In genomic region chr7:25636168-25636567, GRCh38 we compare ENCODE assay signal across 19 cellular contexts.
A peak's percentile ranks its signal among the peaks of the same experiment; 100 is the strongest.
DNase-seq lines count a peak whose midpoint lies in the region; ATAC-seq and TF ChIP-seq lines count a peak whose summit lies in the region.
"Had no signal": no experiment of that assay in that cellular context is flagged by ENCODE, and none has a peak within 500 bp of the region (broad histone marks: within the 10 kb centered on the region; RNA-seq: fewer than 3 reads in every experiment).

No MANE protein-coding gene starts in this region.

- 84 to 88% methylated on average over 9 of the region's 9 CpGs for WGBS in lung, 2 donors

- H3K4me3 ChIP-seq in cardiac muscle cell (no peak overlapping the region), lung (no peak overlapping the region), tibial artery (no peak overlapping the region)
- H3K4me3 ChIP-seq: GM23338, K562, SJSA1 had no signal

- TF ChIP-seq CTCF in cardiac muscle cell (IDR thresholded peaks at IDR 0.05; ENCODE audit: low read depth, low read length) (no peak), lung (IDR thresholded peaks at IDR 0.05; ENCODE audit: control extremely low read depth, extremely low read depth) (no peak), tibial artery (IDR thresholded peaks at IDR 0.05) (no peak)

- H3K9me3 ChIP-seq in cardiac muscle cell (ENCODE audit: low read depth), result no peaks in the 10 kb centered on the region
- peaks cover 0 to 2% of the 10 kb centered on the region in 2 donors for H3K9me3 ChIP-seq in lung (ENCODE audit: control insufficient read depth in 2 of 2, insufficient read depth in 1 of 2, low read length in 1 of 2)
- no peaks in the 10 kb centered on the region for H3K9me3 ChIP-seq in tibial artery
- H3K9me3 ChIP-seq: Caco-2, SJSA1 had no signal

- H3K36me3 ChIP-seq in cardiac muscle cell (no peaks in the 10 kb centered on the region), lung (ENCODE audit: control insufficient read depth in 2 of 2, insufficient read depth in 2 of 2, low read length in 2 of 2) (no peaks in the 10 kb centered on the region), tibial artery (no peaks in the 10 kb centered on the region)
- H3K36me3 ChIP-seq: SJSA1 had no signal

- no peak for ATAC-seq in lung (ENCODE audit: insufficient read depth, low FRiP score)
- no peak for ATAC-seq in HG02973 (IDR thresholded peaks at IDR 0.05; ENCODE audit: unreplicated experiment)
- ATAC-seq: GM23338, K562, PC-3 had no signal

- intact Hi-C loops in tibial artery (cut with DNase I; ENCODE audit: low total_unique reads), result no loop called here

- H3K27ac ChIP-seq in cardiac muscle cell (peak overlapping the region; percentile 22), lung (ENCODE audit: low read depth in 1 of 2, low read length in 1 of 2) (no peak overlapping the region), tibial artery (peak overlapping the region; percentile 38 to 54)
- H3K27ac ChIP-seq: 22Rv1, SJSA1 had no signal

- H3K4me1 ChIP-seq in cardiac muscle cell (ENCODE audit: low read depth), result peaks cover 15% of the 10 kb centered on the region
- no peaks in the 10 kb centered on the region for H3K4me1 ChIP-seq in lung (ENCODE audit: control insufficient read depth in 2 of 2, insufficient read depth in 2 of 2, low read length in 2 of 2)
- peaks cover 0 to 48% (median 14%) of the 10 kb centered on the region in 4 donors for H3K4me1 ChIP-seq in tibial artery
- H3K4me1 ChIP-seq: Caco-2 had no signal

- DNase-seq in NCI-H1092 treated with DMSO at 0.1 percent for 48 hours (lab: John Stamatoyannopoulos, UW) (peak; percentile 83), NCI-H1092 (lab: John Stamatoyannopoulos, UW) (no peak), cardiac muscle cell (ENCODE audit: low read depth in 1 of 2, low spot score in 1 of 2) (no peak), lung (ENCODE audit: low spot score) (peak; percentile 27), tibial artery (no peak), DMS153 (lab: John Stamatoyannopoulos, UW) (no peak), SK-N-DZ (ENCODE audit: low spot score) (no peak)
- DNase-seq: Caco-2; CD4-positive, CD25-positive, alpha-beta regulatory T cell; NCI-H1105 treated with DMSO at 0.1 percent for 48 hours; NCI-H1694; NCI-H2081 treated with DMSO at 0.1 percent for 48 hours; PC-3; RPMI8226 had no signal

- H3K27me3 ChIP-seq in cardiac muscle cell (no peaks in the 10 kb centered on the region), lung (ENCODE audit: control insufficient read depth, insufficient read depth) (no peaks in the 10 kb centered on the region), tibial artery (no peaks in the 10 kb centered on the region)
- H3K27me3 ChIP-seq: SJSA1 had no signal

Comparison
In these comparisons a context has a peak if more than half of its experiments do, and no peak if none do; other contexts are left out.
1. DNase-seq: peak in NCI-H1092 treated with DMSO at 0.1 percent for 48 hours (single experiment) and lung (single experiment); none in NCI-H1092 (single experiment), cardiac muscle cell (0 of 2), tibial artery (0 of 2), DMS153 (single experiment) and SK-N-DZ (single experiment).
2. H3K27ac ChIP-seq: peak in cardiac muscle cell (single experiment) and tibial artery (2 of 2); none in lung (0 of 2).